Comparison of ENCODE assay signal across 1 cellular context in genomic region chr17:43220511-43221125, GRCh38.
TF ChIP-seq lines count a peak whose summit lies in the region.

No MANE protein-coding gene starts in this region.

TF ChIP-seq in GM12878, 131 proteins besides CTCF, POLR2A, EP300 and RAD21:
- TF ChIP-seq SP1 (IDR thresholded peaks at IDR 0.05; ENCODE audit: low read depth, low read length), result no peak
- no peak for TF ChIP-seq CHD1 (IDR thresholded peaks at IDR 0.05; ENCODE audit: low read depth, low read length)
- no peak for TF ChIP-seq GATAD2B (conservative IDR thresholded peaks at IDR 0.05; ENCODE audit: low read depth)
- TF ChIP-seq ATF2 (IDR thresholded peaks at IDR 0.05; ENCODE audit: low read length), result no peak
- no peak for TF ChIP-seq ZBED1 (IDR thresholded peaks at IDR 0.05; ENCODE audit: borderline replicate concordance)
- no peak for TF ChIP-seq ZBTB11 (CRISPR knock-in tag; IDR thresholded peaks at IDR 0.05)
